Comparison of ENCODE assay signal across 10 cellular contexts in genomic region chr5:160469156-160470144, GRCh38. TPM values are rescaled to one million over a fixed set of nuclear protein-coding genes. Genes with fewer than 3 reads are reported as not detected.
DNase-seq lines count a peak whose midpoint lies in the region; ATAC-seq and TF ChIP-seq lines count a peak whose summit lies in the region.
"Had no signal": no experiment of that assay in that cellular context is flagged by ENCODE, and none has a peak within 500 bp of the region (broad histone marks: within the 10 kb centered on the region; RNA-seq: fewer than 3 reads in every experiment).

No MANE protein-coding gene starts in this region.

- peak overlapping the region; percentile 80 for H3K27ac Mint-ChIP-seq in activated naive CD4-positive, alpha-beta T cell treated with anti-CD3 and anti-CD28 coated beads, Interleukin-2, amount 10 ng/mL, durations not matched to agents 7 days and 5 days
- no peak overlapping the region for H3K27ac Mint-ChIP-seq in MCF 10A (ENCODE audit: low read depth, unreplicated experiment)

- H3K27ac ChIP-seq in Panc1 (ENCODE audit: low read length) (peak overlapping the region; percentile 94), subcutaneous abdominal adipose tissue (ENCODE audit: low read depth, low read length) (no peak overlapping the region)

- peaks cover 8% of the 10 kb centered on the region for H3K36me3 Mint-ChIP-seq in activated naive CD4-positive, alpha-beta T cell treated with anti-CD3 and anti-CD28 coated beads, Interleukin-2, amount 10 ng/mL, durations not matched to agents 7 days and 5 days
- no peaks in the 10 kb centered on the region for H3K36me3 Mint-ChIP-seq in MCF 10A (ENCODE audit: insufficient read depth, unreplicated experiment)

- H3K27me3 ChIP-seq in Panc1 (ENCODE audit: control insufficient read depth, insufficient read depth, low read length) (no peaks in the 10 kb centered on the region), subcutaneous abdominal adipose tissue (ENCODE audit: control insufficient read depth in 5 of 5, insufficient read depth in 4 of 5, low read length in 5 of 5) (no peaks in the 10 kb centered on the region)

- no peak for ATAC-seq in Panc1
- ATAC-seq in HG03108 (IDR thresholded peaks at IDR 0.05; ENCODE audit: unreplicated experiment): no peak
- ATAC-seq: mucosa of descending colon had no signal

- H3K9ac ChIP-seq in subcutaneous abdominal adipose tissue (ENCODE audit: low read length in 5 of 5): no peak overlapping the region

- H3K27me3 Mint-ChIP-seq in activated naive CD4-positive, alpha-beta T cell treated with anti-CD3 and anti-CD28 coated beads, Interleukin-2, amount 10 ng/mL, durations not matched to agents 7 days and 5 days: peaks cover 3% of the 10 kb centered on the region
- no peaks in the 10 kb centered on the region for H3K27me3 Mint-ChIP-seq in MCF 10A (ENCODE audit: insufficient read depth, unreplicated experiment)

- H3K9me3 Mint-ChIP-seq in activated naive CD4-positive, alpha-beta T cell treated with anti-CD3 and anti-CD28 coated beads, Interleukin-2, amount 10 ng/mL, durations not matched to agents 7 days and 5 days: no peaks in the 10 kb centered on the region
- H3K9me3 Mint-ChIP-seq in MCF 10A (ENCODE audit: unreplicated experiment): no peaks in the 10 kb centered on the region

- peak overlapping the region; percentile 97 for H3K4me3 Mint-ChIP-seq in activated naive CD4-positive, alpha-beta T cell treated with anti-CD3 and anti-CD28 coated beads, Interleukin-2, amount 10 ng/mL, durations not matched to agents 7 days and 5 days
- no peak overlapping the region for H3K4me3 Mint-ChIP-seq in MCF 10A (ENCODE audit: unreplicated experiment)

- BruUV-seq in Panc1 (replicated peaks; lab: Mats Ljungman, UMichigan): no TSS peak
- no TSS peak for BruUV-seq in MCF 10A (replicated peaks; lab: Mats Ljungman, UMichigan)

- POLR2A ChIA-PET in Panc1 (lab: Charles Lee): interaction anchor here (0.7 kb wide), 1 partner anchor 48 kb away, joined by 3 read pairs; the partner anchor contains the start of gene PTTG1
- POLR2A ChIA-PET in MCF 10A (lab: Yijun Ruan, JAX): no interaction called here

- intact Hi-C loops in Panc1 (cut with micrococcal nuclease; ENCODE audit: unreplicated experiment) (no loop called here), MCF 10A (cut with micrococcal nuclease) (no loop called here)

- peaks cover 83% of the 10 kb centered on the region for H3K4me1 Mint-ChIP-seq in activated naive CD4-positive, alpha-beta T cell treated with anti-CD3 and anti-CD28 coated beads, Interleukin-2, amount 10 ng/mL, durations not matched to agents 7 days and 5 days
- H3K4me1 Mint-ChIP-seq in MCF 10A (ENCODE audit: insufficient read depth, unreplicated experiment): no peaks in the 10 kb centered on the region

- DNase-seq in activated naive CD4-positive, alpha-beta T cell treated with anti-CD3 and anti-CD28 coated beads, Interleukin-2, amount 10 ng/mL, durations not matched to agents 7 days and 5 days: no peak
- no peak for DNase-seq in activated naive CD4-positive, alpha-beta T cell (lab: John Stamatoyannopoulos, UW)
- DNase-seq in Panc1 (ENCODE audit: low read depth, low spot score) (no peak), epithelial cell of proximal tubule (ENCODE audit: low read depth) (no peak), MCF 10A (ENCODE audit: unreplicated experiment) (no peak), NCI-H526 treated with DMSO at 0.1 percent for 48 hours (lab: John Stamatoyannopoulos, UW) (no peak)
- DNase-seq: mucosa of descending colon, NCI-H1436 treated with DMSO at 0.1 percent for 48 hours had no signal

- in situ Hi-C loops in Panc1 (cut with HindIII; ENCODE audit: low pct_unique_long_range_greater_than_20kb, low sequenced_read_pairs): no loop called here

- H3K9me3 ChIP-seq in Panc1 (ENCODE audit: control insufficient read depth, insufficient read depth, low read depth, low read length): no peaks in the 10 kb centered on the region
- H3K9me3 ChIP-seq in subcutaneous abdominal adipose tissue (ENCODE audit: control insufficient read depth in 5 of 5, low read length in 5 of 5): no peaks in the 10 kb centered on the region
- H3K9me3 ChIP-seq: mucosa of descending colon had no signal

- H3K4me1 ChIP-seq in Panc1 (ENCODE audit: control insufficient read depth, insufficient read depth, low read length) (peaks cover 49% of the 10 kb centered on the region), subcutaneous abdominal adipose tissue (ENCODE audit: control insufficient read depth in 5 of 5, insufficient read depth in 5 of 5, low read length in 5 of 5) (peaks cover 9 to 46% (median 44%) of the 10 kb centered on the region in 5 donors)

- no peaks in the 10 kb centered on the region for H3K36me3 ChIP-seq in Panc1 (ENCODE audit: control insufficient read depth, insufficient read depth, low read length)
- H3K36me3 ChIP-seq in subcutaneous abdominal adipose tissue (ENCODE audit: control insufficient read depth in 5 of 5, insufficient read depth in 5 of 5, low read length in 5 of 5): no peaks in the 10 kb centered on the region

- peak overlapping the region; percentile 39 to 58 for H3K4me3 ChIP-seq in Panc1 (ENCODE audit: low read depth in 2 of 2, low read length in 2 of 2)
- H3K4me3 ChIP-seq in epithelial cell of proximal tubule (ENCODE audit: low read depth, low read length): peak overlapping the region; percentile 67
- peak overlapping the region in 4 of 5 donors; percentile 25 to 59 (median 30) for H3K4me3 ChIP-seq in subcutaneous abdominal adipose tissue (ENCODE audit: low read depth in 1 of 5, low read length in 5 of 5)
- H3K4me3 ChIP-seq: mucosa of descending colon had no signal

- TF ChIP-seq CTCF in Panc1 (IDR thresholded peaks at IDR 0.05): no peak
- no peak for TF ChIP-seq CTCF in epithelial cell of proximal tubule (conservative IDR thresholded peaks at IDR 0.05; ENCODE audit: low read depth, low read length)
- no peak for TF ChIP-seq CTCF in MCF 10A (IDR thresholded peaks at IDR 0.05; ENCODE audit: unreplicated experiment)

- CTCF ChIA-PET in activated naive CD4-positive, alpha-beta T cell treated with anti-CD3 and anti-CD28 coated beads, Interleukin-2, amount 10 ng/mL, durations not matched to agents 7 days and 5 days (lab: Charles Lee): interaction anchor here (0.8 to 7.4 kb wide), 3 partner anchors 16 to 47 kb away, joined by 3 to 117 read pairs (median 5); no protein-coding TSS in a partner anchor
- CTCF ChIA-PET in Panc1 (lab: Charles Lee) (interaction anchor here (0.5 kb wide), 1 partner anchor 61 kb away, joined by 3 read pairs; no protein-coding TSS in a partner anchor), MCF 10A (lab: Yijun Ruan, JAX) (interaction anchor here (2.3 kb wide), 1 partner anchor 31 kb away, joined by 10 read pairs; no protein-coding TSS in a partner anchor)

RNA-seq across cellular contexts. Expression of gene PTTG1, which starts 47.8 kb away (rescaled TPM):
- total RNA-seq in Panc1 (2021; ENCODE audit: unreplicated experiment) (171 TPM), epithelial cell of proximal tubule (530 and 963 TPM in 2 replicates), MCF 10A (2022) (87.0 and 119 TPM in 2 replicates)
- 55.0 TPM for polyA plus RNA-seq in Panc1 (2012; ENCODE audit: insufficient read length)

RNA-seq across cellular contexts. Expression of gene SLU7, which starts 50.6 kb away (rescaled TPM):
- 45.7 TPM for total RNA-seq in Panc1 (2021; ENCODE audit: unreplicated experiment)
- 31.0 TPM for polyA plus RNA-seq in Panc1 (2012; ENCODE audit: insufficient read length)
- total RNA-seq in epithelial cell of proximal tubule: 40.1 and 59.0 TPM in 2 replicates
- 64.6 and 85.6 TPM in 2 replicates for total RNA-seq in MCF 10A (2022)
